In genomic region chr1:173572465-173572864, GRCh38 we compare ENCODE assay signal across 29 cellular contexts. TPM values are rescaled to one million over a fixed set of nuclear protein-coding genes. Genes with fewer than 3 reads are reported as not detected.
"Had no signal": no experiment of that assay in that cellular context is flagged by ENCODE, and none has a peak within 500 bp of the region (broad histone marks: within the 10 kb centered on the region; RNA-seq: fewer than 3 reads in every experiment).

No MANE protein-coding gene starts in this region.

- ATAC-seq: foreskin keratinocyte, gastroesophageal sphincter, heart right ventricle, left cardiac atrium, left lung, left ventricle myocardium superior, lower lobe of right lung, mucosa of descending colon had no signal

- H3K4me1 ChIP-seq: esophagus muscularis mucosa, gastroesophageal sphincter, heart right ventricle, left lung, lower lobe of right lung had no signal

- FAIRE-seq: colon, endothelial cell of umbilical vein, frontal cortex, islet of Langerhans, keratinocyte had no signal

- H3K9me3 ChIP-seq: esophagus muscularis mucosa, gastroesophageal sphincter, left lung, lower lobe of right lung, mucosa of descending colon had no signal

- H3K27me3 ChIP-seq: dorsolateral prefrontal cortex, esophagus muscularis mucosa, gastroesophageal sphincter, heart right ventricle, left lung had no signal

- H3K4me3 ChIP-seq: coronary artery, dorsolateral prefrontal cortex, esophagus muscularis mucosa, gastroesophageal sphincter, heart right ventricle, left lung, lower lobe of right lung, mucosa of descending colon had no signal

- H3K27ac ChIP-seq: coronary artery, dorsolateral prefrontal cortex, esophagus muscularis mucosa, foreskin keratinocyte, gastroesophageal sphincter, heart right ventricle, left lung, lower lobe of right lung had no signal

- DNase-seq: dermis blood vessel endothelial cell; dorsolateral prefrontal cortex; effector CD4-positive, alpha-beta T cell; effector memory CD4-positive, alpha-beta T cell; foreskin keratinocyte; heart right ventricle; hippocampal formation; left cardiac atrium; left lung; left ventricle myocardium superior; lower lobe of right lung; mesenchymal stem cell; mucosa of descending colon; naive B cell had no signal

- H3K36me3 ChIP-seq: esophagus muscularis mucosa, gastroesophageal sphincter, heart right ventricle, left lung, lower lobe of right lung had no signal

RNA-seq across cellular contexts. Expression of gene SLC9C2, which starts 30.4 kb away (rescaled TPM):
- total RNA-seq: dermis blood vessel endothelial cell, epithelial cell of proximal tubule, esophagus muscularis mucosa, fibroblast of lung, fibroblast of villous mesenchyme, foreskin keratinocyte, gastroesophageal sphincter, kidney epithelial cell, left ventricle myocardium superior, lower leg skin, lung microvascular endothelial cell, mucosa of descending colon had no signal
- polyA plus RNA-seq: endothelial cell of umbilical vein, esophagus, fibroblast of lung, foreskin keratinocyte, keratinocyte had no signal
